ENCODE assay signal across 10 cellular contexts in the genomic region with DNA sequence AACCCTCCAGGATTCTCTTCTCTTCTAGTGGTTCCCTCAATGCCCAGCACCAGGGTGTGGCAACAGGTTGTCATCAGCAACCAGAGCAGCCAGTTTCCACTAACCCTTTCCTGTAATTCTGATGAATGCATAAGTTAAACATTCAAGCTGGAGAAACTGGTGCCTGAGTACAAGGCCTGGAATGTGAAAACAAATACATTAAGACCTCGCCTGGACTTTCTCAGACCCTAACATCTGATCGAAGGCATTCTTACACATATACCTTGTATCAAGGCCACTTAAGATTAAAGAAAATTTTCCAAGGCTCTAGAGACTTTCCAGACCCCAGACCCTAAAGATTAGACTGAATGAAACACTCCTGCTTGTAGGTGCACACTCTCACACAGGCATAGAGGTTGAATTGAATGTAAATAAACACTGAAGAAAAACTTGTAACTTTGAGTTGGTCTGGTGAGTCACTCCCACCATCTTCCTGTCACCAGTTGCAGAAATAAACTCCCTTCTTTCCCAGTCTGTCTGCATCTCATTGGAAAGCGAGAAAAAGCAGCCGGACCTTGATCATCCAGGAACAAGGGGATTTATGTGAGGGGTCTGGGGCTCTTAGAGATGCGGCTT. TPM values are rescaled to one million over a fixed set of nuclear protein-coding genes. Genes with fewer than 3 reads are reported as not detected.
DNase-seq lines count a peak whose midpoint lies in the region; ATAC-seq, FAIRE-seq and TF ChIP-seq lines count a peak whose summit lies in the region.
"Had no signal": no experiment of that assay in that cellular context is flagged by ENCODE, and none has a peak within 500 bp of the region (broad histone marks: within the 10 kb centered on the region; RNA-seq: fewer than 3 reads in every experiment).

No MANE protein-coding gene starts in this region.

- ATAC-seq in HG03460 (IDR thresholded peaks at IDR 0.05; ENCODE audit: unreplicated experiment) = no peak

- peaks cover 20% of the 10 kb centered on the region for H3K27me3 Mint-ChIP-seq in activated T-helper 1 cell treated with anti-CD3 and anti-CD28 coated beads, Interleukin-12 subunit alpha, Interleukin-12 subunit beta, Interleukin-2, Interleukin-4 antibody, amounts not matched to agents 30 ng/mL and 10 ng/mL and 1 ng/mL, durations not matched to agents 14 hours and 24 hours and 36 hours (ENCODE audit: insufficient read depth)

- no peaks in the 10 kb centered on the region for H3K36me3 Mint-ChIP-seq in activated T-helper 1 cell treated with anti-CD3 and anti-CD28 coated beads, Interleukin-12 subunit alpha, Interleukin-12 subunit beta, Interleukin-2, Interleukin-4 antibody, amounts not matched to agents 30 ng/mL and 10 ng/mL and 1 ng/mL, durations not matched to agents 14 hours and 24 hours and 36 hours (ENCODE audit: low read depth)

- H3K4me3 Mint-ChIP-seq in activated T-helper 1 cell treated with anti-CD3 and anti-CD28 coated beads, Interleukin-12 subunit alpha, Interleukin-12 subunit beta, Interleukin-2, Interleukin-4 antibody, amounts not matched to agents 30 ng/mL and 10 ng/mL and 1 ng/mL, durations not matched to agents 14 hours and 24 hours and 36 hours = no peak overlapping the region

- H3K4me3 ChIP-seq in SJCRH30 (no peak overlapping the region), retinal pigment epithelial cell (ENCODE audit: low read length) (peak overlapping the region; percentile 5)
- H3K4me3 ChIP-seq: Peyer's patch had no signal

- FAIRE-seq in H54 (lab: Jason Lieb, UNC) = peak; percentile 65

- no peaks in the 10 kb centered on the region for H3K9me3 ChIP-seq in SJCRH30 (replicated peaks)
- H3K9me3 ChIP-seq: Peyer's patch had no signal

- no peaks in the 10 kb centered on the region for H3K27me3 ChIP-seq in SJCRH30
- H3K27me3 ChIP-seq: Peyer's patch had no signal

- intact Hi-C loops in activated T-helper 1 cell treated with anti-CD3 and anti-CD28 coated beads, Interleukin-12 subunit alpha, Interleukin-12 subunit beta, Interleukin-2, Interleukin-4 antibody, amounts not matched to agents 30 ng/mL and 10 ng/mL and 1 ng/mL, durations not matched to agents 14 hours and 24 hours and 36 hours (cut with micrococcal nuclease) = no loop called here

- peak overlapping the region; percentile 23; the same call in 1 of the 2 replicates for H3K27ac ChIP-seq in SJCRH30
- H3K27ac ChIP-seq: Peyer's patch had no signal

- no peak for TF ChIP-seq CTCF in retinal pigment epithelial cell (conservative IDR thresholded peaks at IDR 0.05; ENCODE audit: low read depth, low read length)

- no peak for DNase-seq in H54 (ENCODE audit: insufficient read length, low spot score)
- no peak for DNase-seq in SJCRH30
- peak; percentile 87 for DNase-seq in fibroblast of peridontal ligament (ENCODE audit: extremely low read depth)
- DNase-seq in retinal pigment epithelial cell (ENCODE audit: low read depth) = peak; percentile 80
- no peak for DNase-seq in SHP77 treated with DMSO at 0.1 percent for 48 hours (lab: John Stamatoyannopoulos, UW)
- DNase-seq in mesenteric fat pad (ENCODE audit: low spot score) = no peak
- no peak for DNase-seq in activated T-helper 1 cell treated with anti-CD3 and anti-CD28 coated beads, Interleukin-12 subunit alpha, Interleukin-12 subunit beta, Interleukin-2, Interleukin-4 antibody, amounts not matched to agents 30 ng/mL and 10 ng/mL and 1 ng/mL, durations not matched to agents 14 hours and 24 hours and 36 hours (ENCODE audit: low spot score)
- DNase-seq: midbrain, Peyer's patch had no signal

- H3K36me3 ChIP-seq in SJCRH30 = 0 out of 2 replicates have a peak, but pooled peaks cover 2% of the 10 kb centered on the region
- H3K36me3 ChIP-seq: Peyer's patch had no signal

- H3K9me3 Mint-ChIP-seq in activated T-helper 1 cell treated with anti-CD3 and anti-CD28 coated beads, Interleukin-12 subunit alpha, Interleukin-12 subunit beta, Interleukin-2, Interleukin-4 antibody, amounts not matched to agents 30 ng/mL and 10 ng/mL and 1 ng/mL, durations not matched to agents 14 hours and 24 hours and 36 hours = no peaks in the 10 kb centered on the region

- H3K27ac Mint-ChIP-seq in activated T-helper 1 cell treated with anti-CD3 and anti-CD28 coated beads, Interleukin-12 subunit alpha, Interleukin-12 subunit beta, Interleukin-2, Interleukin-4 antibody, amounts not matched to agents 30 ng/mL and 10 ng/mL and 1 ng/mL, durations not matched to agents 14 hours and 24 hours and 36 hours = no peak overlapping the region

- peaks cover 35% of the 10 kb centered on the region for H3K4me1 ChIP-seq in SJCRH30

- H3K4me1 Mint-ChIP-seq in activated T-helper 1 cell treated with anti-CD3 and anti-CD28 coated beads, Interleukin-12 subunit alpha, Interleukin-12 subunit beta, Interleukin-2, Interleukin-4 antibody, amounts not matched to agents 30 ng/mL and 10 ng/mL and 1 ng/mL, durations not matched to agents 14 hours and 24 hours and 36 hours (ENCODE audit: low read depth) = peaks cover 32% of the 10 kb centered on the region

- TF ChIP-seq POLR2A in H54 (IDR thresholded peaks at IDR 0.05; ENCODE audit: low read depth, low read length) = no peak

RNA-seq across cellular contexts. Expression of gene LRP11, which starts 9.0 kb away (rescaled TPM):
- 32.4 and 32.8 TPM in 2 replicates for total RNA-seq in SJCRH30 (2014; rRNA removed; shearing (Covaris generic))
- 24.2 TPM for total RNA-seq in mesenteric fat pad
- 3.5 and 5.1 TPM in 2 replicates for total RNA-seq in activated T-helper 1 cell treated with anti-CD3 and anti-CD28 coated beads, Interleukin-12 subunit alpha, Interleukin-12 subunit beta, Interleukin-2, Interleukin-4 antibody, amounts not matched to agents 30 ng/mL and 10 ng/mL and 1 ng/mL, durations not matched to agents 14 hours and 24 hours and 36 hours

RNA-seq across cellular contexts. Expression of gene RAET1E, which starts 42.8 kb away (rescaled TPM):
- not detected in 2 replicates for total RNA-seq in SJCRH30 (2014; rRNA removed; shearing (Covaris generic))
- 0.29 TPM for total RNA-seq in mesenteric fat pad
- not detected in 2 replicates for total RNA-seq in activated T-helper 1 cell treated with anti-CD3 and anti-CD28 coated beads, Interleukin-12 subunit alpha, Interleukin-12 subunit beta, Interleukin-2, Interleukin-4 antibody, amounts not matched to agents 30 ng/mL and 10 ng/mL and 1 ng/mL, durations not matched to agents 14 hours and 24 hours and 36 hours
- total RNA-seq: Peyer's patch had no signal

Comparison
In these comparisons a context has a peak if more than half of its experiments do, and no peak if none do; other contexts are left out.
1. DNase-seq: peak in fibroblast of peridontal ligament (single experiment) and retinal pigment epithelial cell (single experiment); none in H54 (single experiment), SJCRH30 (0 of 2), SHP77 treated with DMSO at 0.1 percent for 48 hours (single experiment), mesenteric fat pad (single experiment) and activated T-helper 1 cell treated with anti-CD3 and anti-CD28 coated beads, Interleukin-12 subunit alpha, Interleukin-12 subunit beta, Interleukin-2, Interleukin-4 antibody, amounts not matched to agents 30 ng/mL and 10 ng/mL and 1 ng/mL, durations not matched to agents 14 hours and 24 hours and 36 hours (single experiment).